Comparison of ENCODE assay signal across 8 cellular contexts in the genomic region with DNA sequence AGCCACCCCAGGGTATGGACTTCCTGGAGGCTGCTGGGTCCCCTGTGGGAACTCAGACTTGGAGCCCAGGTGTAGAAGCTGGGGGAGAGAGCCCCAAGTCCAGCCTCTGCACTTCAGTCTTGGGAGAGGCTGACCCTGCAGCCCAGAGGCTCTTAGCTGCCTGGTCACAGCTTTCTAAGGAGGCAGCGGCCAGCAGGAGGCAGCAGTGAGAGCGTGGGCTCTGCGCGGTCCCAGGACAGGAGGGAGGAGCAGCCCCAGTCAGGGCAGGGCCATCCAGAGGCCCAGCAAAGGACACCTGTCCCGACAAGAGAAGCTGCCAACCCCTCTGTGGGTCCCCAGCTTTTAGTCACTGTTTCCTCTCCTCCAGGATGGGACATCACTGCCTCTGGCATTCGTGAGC. TPM values are rescaled to one million over a fixed set of nuclear protein-coding genes. Genes with fewer than 3 reads are reported as not detected.
A peak's percentile ranks its signal among the peaks of the same experiment; 100 is the strongest.
DNase-seq lines count a peak whose midpoint lies in the region; ATAC-seq and TF ChIP-seq lines count a peak whose summit lies in the region.

No MANE protein-coding gene starts in this region.

- H3K79me2 ChIP-seq in Loucy (ENCODE audit: insufficient read depth, low read length), result no peaks in the 10 kb centered on the region

- H3K27me3 ChIP-seq in Loucy (ENCODE audit: insufficient read depth, low read length, poor library complexity, severe bottlenecking) (no peaks in the 10 kb centered on the region), right lobe of liver (no peaks in the 10 kb centered on the region)

- no peak for TF ChIP-seq POLR2A in right lobe of liver (IDR thresholded peaks at IDR 0.05)

- no peaks in the 10 kb centered on the region for H3K9me2 ChIP-seq in Loucy (replicated peaks; ENCODE audit: low read depth, low read length)

- in situ Hi-C loops in astrocyte of the cerebellum (cut with HindIII; ENCODE audit: low sequenced_read_pairs), result no loop called here

- TF ChIP-seq CTCF in C4-2B (conservative IDR thresholded peaks at IDR 0.05), result peak; percentile 73
- peak; percentile 73 for TF ChIP-seq CTCF in Loucy (conservative IDR thresholded peaks at IDR 0.05; ENCODE audit: low read length)
- peak; percentile 20 for TF ChIP-seq CTCF in astrocyte of the cerebellum (IDR thresholded peaks at IDR 0.05; ENCODE audit: low read depth, low read length, missing control alignments)
- peak in 3 of 4 donors; percentile 33 to 59 (median 37) for TF ChIP-seq CTCF in right lobe of liver (IDR thresholded peaks at IDR 0.05)

- H3K4me3 ChIP-seq in Loucy (ENCODE audit: low read length, poor library complexity, severe bottlenecking), result no peak overlapping the region
- H3K4me3 ChIP-seq in astrocyte of the cerebellum (ENCODE audit: low read depth, low read length), result no peak overlapping the region
- H3K4me3 ChIP-seq in right lobe of liver, result no peak overlapping the region

- no peak overlapping the region for H3K9ac ChIP-seq in Loucy (ENCODE audit: low read depth, low read length, poor library complexity, severe bottlenecking)

- no peaks in the 10 kb centered on the region for H4K20me1 ChIP-seq in Loucy (ENCODE audit: insufficient read depth, low read length, poor library complexity, severe bottlenecking)

- H3K9me3 ChIP-seq in Loucy (ENCODE audit: insufficient read depth, low read depth, low read length) (peaks cover 4% of the 10 kb centered on the region; the same call in 1 of the 2 replicates), right lobe of liver (no peaks in the 10 kb centered on the region)

- no peaks in the 10 kb centered on the region for H3K4me1 ChIP-seq in Loucy (ENCODE audit: insufficient read depth, low read length, poor library complexity, severe bottlenecking)
- H3K4me1 ChIP-seq in right lobe of liver, result no peaks in the 10 kb centered on the region

- intact Hi-C loops in right lobe of liver (cut with DNase I), result no loop called here

- H3F3A ChIP-seq in Loucy (ENCODE audit: low read depth), result no peaks in the 10 kb centered on the region

- ATAC-seq in right lobe of liver (peak; percentile 67 to 86 (median 68)), GM21825 (IDR thresholded peaks at IDR 0.05; ENCODE audit: unreplicated experiment) (no peak), HG02798 (IDR thresholded peaks at IDR 0.05; ENCODE audit: poor library complexity, unreplicated experiment) (no peak)

- no CpG with 5 or more reads among the region's 6 CpGs for WGBS in right lobe of liver (ENCODE audit: insufficient coverage, low coverage, low lambda C conversion rate, missing lambda C conversion rate)

- H3K27ac ChIP-seq in C4-2B, result no peak overlapping the region
- no peak overlapping the region for H3K27ac ChIP-seq in right lobe of liver

- no peak overlapping the region for H3K4me2 ChIP-seq in Loucy (ENCODE audit: low read depth, low read length, poor library complexity, severe bottlenecking)

- DNase-seq in astrocyte of the cerebellum (ENCODE audit: low read depth), result no peak
- DNase-seq in right lobe of liver, result no peak
- DNase-seq in glomerular visceral epithelial cell (ENCODE audit: extremely low spot score), result no peak
- DNase-seq in ureter (ENCODE audit: low spot score), result no peak

- H3K36me3 ChIP-seq in Loucy (ENCODE audit: insufficient read depth, low read length) (no peaks in the 10 kb centered on the region), right lobe of liver (no peaks in the 10 kb centered on the region)

- H2AFZ ChIP-seq in Loucy (ENCODE audit: low read length), result no peak overlapping the region

RNA-seq across cellular contexts. Expression of gene TREML2, which starts 9.4 kb away (rescaled TPM):
- total RNA-seq in right lobe of liver (under 1 TPM in 4 of 6 experiments, not detected in 2; 0.06 to 0.20 (median 0.12) TPM), ureter (0.16 TPM)

RNA-seq across cellular contexts. Expression of gene TREM2, which starts 28.7 kb away (rescaled TPM):
- total RNA-seq in right lobe of liver (1 to 10 TPM in 3 of 6 experiments, under 1 TPM in 3; 0.20 to 4.6 (median 2.3) TPM), ureter (9.4 TPM)

RNA-seq across cellular contexts. Expression of gene TREML4, which starts 36.6 kb away (rescaled TPM):
- total RNA-seq in right lobe of liver, result under 1 TPM in 2 of 6 experiments, not detected in 4; 0.10 to 0.12 TPM
- total RNA-seq in ureter, result not detected

RNA-seq across cellular contexts. Expression of gene TREML1, which starts 37.4 kb away (rescaled TPM):
- total RNA-seq in right lobe of liver, result under 1 TPM in 3 of 6 experiments, not detected in 3; 0.43 to 0.62 (median 0.46) TPM
- total RNA-seq in ureter, result 0.86 TPM

Comparison
In these comparisons a context has a peak if more than half of its experiments do, and no peak if none do; other contexts are left out.
1. CTCF ChIP-seq: peak in every context shown above with its lines; median percentile 73 in C4-2B; 73 in Loucy; 37 in right lobe of liver; 20 in astrocyte of the cerebellum.
2. ATAC-seq: peak in right lobe of liver (4 of 4); none in GM21825 (single experiment) and HG02798 (single experiment).